In the genomic region with DNA sequence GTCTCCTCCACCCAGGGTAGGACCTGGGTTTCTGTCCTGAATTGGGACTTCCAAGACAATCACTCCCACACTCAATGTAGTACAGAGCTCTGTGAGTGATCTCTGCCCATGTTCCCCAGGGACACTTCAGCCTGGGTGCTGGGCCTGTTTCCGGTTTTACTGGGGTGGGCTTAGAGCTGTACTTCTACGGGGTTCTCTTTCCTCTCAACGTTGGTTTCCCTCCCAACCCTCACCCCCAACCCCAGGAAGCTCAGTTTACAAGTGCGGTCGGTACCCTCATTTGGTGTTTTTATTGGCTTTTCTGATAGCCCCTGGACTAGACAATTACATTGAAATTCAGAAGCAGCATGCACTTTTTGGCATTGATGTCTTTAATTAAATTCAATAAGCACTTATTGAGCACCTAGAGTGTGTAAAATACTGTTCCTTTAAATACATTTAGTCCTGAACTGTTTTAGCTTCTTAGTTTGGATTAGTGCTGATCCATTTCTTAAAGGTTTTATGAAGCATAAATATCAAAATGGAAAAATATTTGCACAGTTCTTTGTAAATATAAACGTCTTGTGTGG, we compare ENCODE assay signal across 8 cellular contexts. TPM values are rescaled to one million over a fixed set of nuclear protein-coding genes. Genes with fewer than 3 reads are reported as not detected.
DNase-seq lines count a peak whose midpoint lies in the region; ATAC-seq and TF ChIP-seq lines count a peak whose summit lies in the region.

No MANE protein-coding gene starts in this region.

- TF ChIP-seq CTCF in A673 (conservative IDR thresholded peaks at IDR 0.05; ENCODE audit: low read depth, low read length) (no peak), mucosa of descending colon (IDR thresholded peaks at IDR 0.05) (no peak), adrenal gland (IDR thresholded peaks at IDR 0.05) (no peak)

- no peaks in the 10 kb centered on the region for H3K36me3 ChIP-seq in A673 (ENCODE audit: insufficient read depth, low read length, poor library complexity, severe bottlenecking)
- no peaks in the 10 kb centered on the region for H3K36me3 ChIP-seq in mucosa of descending colon (ENCODE audit: low read depth)
- no peaks in the 10 kb centered on the region for H3K36me3 ChIP-seq in adrenal gland (replicated peaks in 1 of 2)

- intact Hi-C loops in A673 (cut with micrococcal nuclease; ENCODE audit: unreplicated experiment): no loop called here
- intact Hi-C loops in activated T-helper 1 cell treated with anti-CD3 and anti-CD28 coated beads, Interleukin-12 subunit alpha, Interleukin-12 subunit beta, Interleukin-2, Interleukin-4 antibody, amounts not matched to agents 30 ng/mL and 10 ng/mL and 1 ng/mL, durations not matched to agents 14 hours and 24 hours and 36 hours (cut with micrococcal nuclease): loop anchor here (1.0 to 5.0 kb wide), 10 partner anchors 46 to 1504 kb away; partner anchors contain the start of genes ACBD6 and QSOX1
- intact Hi-C loops in mucosa of descending colon (cut with DNase I, micrococcal nuclease): loop anchor here in 1 of 2 donors (5.0 kb wide), 1 partner anchor 231 kb away; no protein-coding TSS in a partner anchor
- intact Hi-C loops in adrenal gland (cut with DNase I): loop anchor here (5.0 to 10.0 kb wide), 3 partner anchors 94 to 231 kb away; no protein-coding TSS in a partner anchor

- no peak for TF ChIP-seq POLR2A in adrenal gland (IDR thresholded peaks at IDR 0.05)

- H3K4me1 ChIP-seq in A673 (ENCODE audit: insufficient read depth, low read length, poor library complexity, severe bottlenecking) (peaks cover 35% of the 10 kb centered on the region), mucosa of descending colon (ENCODE audit: low read depth) (peaks cover 5% of the 10 kb centered on the region), adrenal gland (replicated peaks in 1 of 2) (peaks cover 10 to 28% of the 10 kb centered on the region in 2 donors)

- H3K36me3 Mint-ChIP-seq in activated T-helper 1 cell treated with anti-CD3 and anti-CD28 coated beads, Interleukin-12 subunit alpha, Interleukin-12 subunit beta, Interleukin-2, Interleukin-4 antibody, amounts not matched to agents 30 ng/mL and 10 ng/mL and 1 ng/mL, durations not matched to agents 14 hours and 24 hours and 36 hours (ENCODE audit: low read depth): no peaks in the 10 kb centered on the region

- H3K27ac ChIP-seq in A673 (ENCODE audit: low read depth, low read length, poor library complexity, severe bottlenecking) (no peak overlapping the region), adrenal gland (peak overlapping the region in 1 of 5 donors; percentile 95)

- no peaks in the 10 kb centered on the region for H3K9me3 Mint-ChIP-seq in activated T-helper 1 cell treated with anti-CD3 and anti-CD28 coated beads, Interleukin-12 subunit alpha, Interleukin-12 subunit beta, Interleukin-2, Interleukin-4 antibody, amounts not matched to agents 30 ng/mL and 10 ng/mL and 1 ng/mL, durations not matched to agents 14 hours and 24 hours and 36 hours

- POLR2A ChIA-PET in A673 (lab: Charles Lee; ENCODE audit: low non-redundant PET): interaction anchor here (0.7 kb wide), 1 partner anchor 165 kb away, joined by 8 read pairs; no protein-coding TSS in a partner anchor

- H3K4me3 ChIP-seq in A673 (ENCODE audit: low read depth, low read length, poor library complexity, severe bottlenecking): no peak overlapping the region
- H3K4me3 ChIP-seq in mucosa of descending colon: no peak overlapping the region
- H3K4me3 ChIP-seq in adrenal gland: peak overlapping the region in 1 of 4 donors; percentile 94

- WGBS in adrenal gland, 4 donors: 43 to 48% (median 45%) methylated on average over 6 of the region's 6 CpGs

- peak overlapping the region; percentile 87 for H3K4me3 Mint-ChIP-seq in activated T-helper 1 cell treated with anti-CD3 and anti-CD28 coated beads, Interleukin-12 subunit alpha, Interleukin-12 subunit beta, Interleukin-2, Interleukin-4 antibody, amounts not matched to agents 30 ng/mL and 10 ng/mL and 1 ng/mL, durations not matched to agents 14 hours and 24 hours and 36 hours

- BruUV-seq in A673 (replicated peaks; lab: Mats Ljungman, UMichigan): no TSS peak

- DNase-seq in A673 (ENCODE audit: low spot score) (peak; percentile 23), mucosa of descending colon (peak in 2 of 3 donors; percentile 14 to 31), adrenal gland (no peak), NCI-H2196 treated with DMSO at 0.1 percent for 48 hours (lab: John Stamatoyannopoulos, UW; ENCODE audit: unreplicated experiment) (no peak), AG08396 (ENCODE audit: low spot score) (no peak)
- DNase-seq in activated T-helper 1 cell treated with anti-CD3 and anti-CD28 coated beads, Interleukin-12 subunit alpha, Interleukin-12 subunit beta, Interleukin-2, Interleukin-4 antibody, amounts not matched to agents 30 ng/mL and 10 ng/mL and 1 ng/mL, durations not matched to agents 14 hours and 24 hours and 36 hours (ENCODE audit: low spot score): no peak
- no peak for DNase-seq in activated CD4-positive, alpha-beta T cell treated with anti-CD3 and anti-CD28 coated beads, Interleukin-2, amount 50 U/mL, for 48 hours

- H3K9me3 ChIP-seq in A673 (ENCODE audit: low read depth, low read length, poor library complexity, severe bottlenecking): no peaks in the 10 kb centered on the region
- H3K9me3 ChIP-seq in mucosa of descending colon: no peaks in the 10 kb centered on the region
- H3K9me3 ChIP-seq in adrenal gland (replicated peaks in 1 of 3): no peaks in the 10 kb centered on the region

- H3K27me3 ChIP-seq in A673 (replicated peaks; ENCODE audit: insufficient read depth, low read depth, low read length, poor library complexity) (no peaks in the 10 kb centered on the region), adrenal gland (no peaks in the 10 kb centered on the region)

- peaks cover 5% of the 10 kb centered on the region for H3K27me3 Mint-ChIP-seq in activated T-helper 1 cell treated with anti-CD3 and anti-CD28 coated beads, Interleukin-12 subunit alpha, Interleukin-12 subunit beta, Interleukin-2, Interleukin-4 antibody, amounts not matched to agents 30 ng/mL and 10 ng/mL and 1 ng/mL, durations not matched to agents 14 hours and 24 hours and 36 hours (ENCODE audit: insufficient read depth)

- CTCF ChIA-PET in A673 (lab: Charles Lee): interaction anchor here (0.6 kb wide), 1 partner anchor 1339 kb away, joined by 5 read pairs; no protein-coding TSS in a partner anchor

- ATAC-seq in GM18868 (IDR thresholded peaks at IDR 0.05; ENCODE audit: unreplicated experiment) (peak; percentile 17), mucosa of descending colon (no peak)

- H3K27ac Mint-ChIP-seq in activated T-helper 1 cell treated with anti-CD3 and anti-CD28 coated beads, Interleukin-12 subunit alpha, Interleukin-12 subunit beta, Interleukin-2, Interleukin-4 antibody, amounts not matched to agents 30 ng/mL and 10 ng/mL and 1 ng/mL, durations not matched to agents 14 hours and 24 hours and 36 hours: peak overlapping the region; percentile 87

- H3K4me1 Mint-ChIP-seq in activated T-helper 1 cell treated with anti-CD3 and anti-CD28 coated beads, Interleukin-12 subunit alpha, Interleukin-12 subunit beta, Interleukin-2, Interleukin-4 antibody, amounts not matched to agents 30 ng/mL and 10 ng/mL and 1 ng/mL, durations not matched to agents 14 hours and 24 hours and 36 hours (ENCODE audit: low read depth): peaks cover 8% of the 10 kb centered on the region

RNA-seq across cellular contexts. Expression of gene XPR1, which starts 0.5 kb away (rescaled TPM):
- total RNA-seq in A673 (2021) (30.7 and 33.3 TPM in 2 replicates), mucosa of descending colon (10 to 100 TPM; 31.6 to 64.9 (median 34.6) TPM), adrenal gland (10 to 100 TPM; 16.1 to 53.0 (median 29.6) TPM)
- total RNA-seq in activated T-helper 1 cell treated with anti-CD3 and anti-CD28 coated beads, Interleukin-12 subunit alpha, Interleukin-12 subunit beta, Interleukin-2, Interleukin-4 antibody, amounts not matched to agents 30 ng/mL and 10 ng/mL and 1 ng/mL, durations not matched to agents 14 hours and 24 hours and 36 hours: 21.1 and 21.2 TPM in 2 replicates
- polyA plus RNA-seq in adrenal gland: 10 to 100 TPM in 1 of 3 donors, 1 to 10 TPM in 2; 4.8 to 24.1 (median 5.6) TPM

Comparison
In these comparisons a context has a peak if more than half of its experiments do, and no peak if none do; other contexts are left out.
1. DNase-seq: peak in A673 (single experiment) and mucosa of descending colon (2 of 3); none in activated T-helper 1 cell treated with anti-CD3 and anti-CD28 coated beads, Interleukin-12 subunit alpha, Interleukin-12 subunit beta, Interleukin-2, Interleukin-4 antibody, amounts not matched to agents 30 ng/mL and 10 ng/mL and 1 ng/mL, durations not matched to agents 14 hours and 24 hours and 36 hours (single experiment), adrenal gland (0 of 7), NCI-H2196 treated with DMSO at 0.1 percent for 48 hours (single experiment), AG08396 (single experiment) and activated CD4-positive, alpha-beta T cell treated with anti-CD3 and anti-CD28 coated beads, Interleukin-2, amount 50 U/mL, for 48 hours (0 of 2).